ENCODE assay signal across 13 cellular contexts in genomic region chr1:3909615-3910014, GRCh38.
"Had no signal": no experiment of that assay in that cellular context is flagged by ENCODE, and none has a peak within 500 bp of the region (broad histone marks: within the 10 kb centered on the region; RNA-seq: fewer than 3 reads in every experiment).

No MANE protein-coding gene starts in this region.

- H3K27ac ChIP-seq: sigmoid colon had no signal

- H3K27me3 Mint-ChIP-seq: activated CD4-positive, alpha-beta T cell treated with anti-CD3 and anti-CD28 coated beads, Interleukin-2, amount 10 ng/mL, durations not matched to agents 24 days and 14 days had no signal

- H3K4me3 Mint-ChIP-seq: activated CD4-positive, alpha-beta T cell treated with anti-CD3 and anti-CD28 coated beads, Interleukin-2, amount 10 ng/mL, durations not matched to agents 24 days and 14 days; activated CD8-positive, alpha-beta T cell treated with anti-CD3 and anti-CD28 coated beads, Interleukin-2, amount 10 ng/mL, durations not matched to agents 7 days and 5 days; activated naive CD8-positive, alpha-beta T cell treated with anti-CD3 and anti-CD28 coated beads, Interleukin-2, amount 50 U/mL, for 24 hours; dendritic cell treated with granulocyte-macrophage colony-stimulating factor and Interleukin-4, amounts not matched to agents 40 ng/mL and 50 ng/mL, for 4 days; nephron; T-helper 2 cell treated with Interferon-gamma antibody and Interleukin-4, amounts not matched to agents 5 μg/mL and 100 μg/mL, for 36 hours had no signal

- DNase-seq: activated CD4-positive, alpha-beta T cell treated with anti-CD3 and anti-CD28 coated beads, Interleukin-2, amount 10 ng/mL, durations not matched to agents 24 days and 14 days; activated CD4-positive, CD25-positive, alpha-beta regulatory T cell; activated CD8-positive, alpha-beta T cell treated with anti-CD3 and anti-CD28 coated beads, Interleukin-2, amount 10 ng/mL, durations not matched to agents 7 days and 5 days; activated naive CD8-positive, alpha-beta T cell treated with anti-CD3 and anti-CD28 coated beads, Interleukin-2, amount 50 U/mL, for 24 hours; activated T-cell treated with anti-CD3 and anti-CD28 coated beads, Interleukin-2, amount 50 U/mL, for 48 hours; cerebellar nuclear complex; effector memory CD4-positive, alpha-beta T cell; foreskin melanocyte; stimulated activated CD4-positive, alpha-beta T cell treated with anti-CD3 and anti-CD28 coated beads, Interleukin-1b, Interleukin-23, amount 100 ng/mL, for 48 hours had no signal

- H3K9me3 ChIP-seq: sigmoid colon had no signal

- H3K36me3 ChIP-seq: sigmoid colon had no signal

- H3K9me3 Mint-ChIP-seq: activated CD4-positive, alpha-beta T cell treated with anti-CD3 and anti-CD28 coated beads, Interleukin-2, amount 10 ng/mL, durations not matched to agents 24 days and 14 days; activated naive CD8-positive, alpha-beta T cell treated with anti-CD3 and anti-CD28 coated beads, Interleukin-2, amount 50 U/mL, for 24 hours; dendritic cell treated with granulocyte-macrophage colony-stimulating factor and Interleukin-4, amounts not matched to agents 40 ng/mL and 50 ng/mL, for 4 days; nephron; T-helper 2 cell treated with Interferon-gamma antibody and Interleukin-4, amounts not matched to agents 5 μg/mL and 100 μg/mL, for 36 hours had no signal

- H3K27ac Mint-ChIP-seq: activated CD4-positive, alpha-beta T cell treated with anti-CD3 and anti-CD28 coated beads, Interleukin-2, amount 10 ng/mL, durations not matched to agents 24 days and 14 days; activated CD8-positive, alpha-beta T cell treated with anti-CD3 and anti-CD28 coated beads, Interleukin-2, amount 10 ng/mL, durations not matched to agents 7 days and 5 days; activated naive CD8-positive, alpha-beta T cell treated with anti-CD3 and anti-CD28 coated beads, Interleukin-2, amount 50 U/mL, for 24 hours; dendritic cell treated with granulocyte-macrophage colony-stimulating factor and Interleukin-4, amounts not matched to agents 40 ng/mL and 50 ng/mL, for 4 days; nephron; T-helper 2 cell treated with Interferon-gamma antibody and Interleukin-4, amounts not matched to agents 5 μg/mL and 100 μg/mL, for 36 hours had no signal

- H3K4me3 ChIP-seq: sigmoid colon had no signal

- H3K4me1 Mint-ChIP-seq: activated CD4-positive, alpha-beta T cell treated with anti-CD3 and anti-CD28 coated beads, Interleukin-2, amount 10 ng/mL, durations not matched to agents 24 days and 14 days had no signal
